ENCODE assay signal across 1 cellular context in the genomic region with DNA sequence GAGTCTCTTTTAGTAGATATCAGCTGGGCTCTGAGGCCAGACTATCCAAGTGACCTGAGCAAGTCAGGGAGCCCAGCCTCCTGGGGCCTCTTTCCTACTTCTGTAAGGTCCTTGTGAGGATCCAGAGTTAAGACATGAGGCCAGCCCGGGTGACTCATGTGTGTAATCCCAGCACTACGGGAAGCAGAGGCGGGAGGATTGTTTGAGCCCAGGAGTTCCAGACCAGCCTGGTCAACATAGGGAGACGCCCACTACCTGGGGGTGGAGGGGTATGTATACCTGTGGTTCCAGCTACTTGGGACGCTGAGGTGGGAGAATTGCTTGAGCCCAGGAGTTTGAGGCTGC.
TF ChIP-seq lines count a peak whose summit lies in the region.

No MANE protein-coding gene starts in this region.

TF ChIP-seq in SK-N-SH, 30 proteins besides CTCF, POLR2A, EP300 and RAD21 (continued from another document):
- TF ChIP-seq, protein P1, sequence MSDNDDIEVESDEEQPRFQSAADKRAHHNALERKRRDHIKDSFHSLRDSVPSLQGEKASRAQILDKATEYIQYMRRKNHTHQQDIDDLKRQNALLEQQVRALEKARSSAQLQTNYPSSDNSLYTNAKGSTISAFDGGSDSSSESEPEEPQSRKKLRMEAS (IDR thresholded peaks at IDR 0.05; ENCODE audit: low read depth) = no peak
- TF ChIP-seq TEAD4 (IDR thresholded peaks at IDR 0.05; ENCODE audit: borderline replicate concordance, insufficient read depth) = no peak
- TF ChIP-seq MXI1 (IDR thresholded peaks at IDR 0.05; ENCODE audit: low read depth, low read length) = no peak
- no peak for TF ChIP-seq FOXM1 (IDR thresholded peaks at IDR 0.05; ENCODE audit: low read depth)
